Comparison of ENCODE assay signal across 11 cellular contexts in genomic region chr15:71768184-71768583, GRCh38. TPM values are rescaled to one million over a fixed set of nuclear protein-coding genes. Genes with fewer than 3 reads are reported as not detected.
"Had no signal": no experiment of that assay in that cellular context is flagged by ENCODE, and none has a peak within 500 bp of the region (broad histone marks: within the 10 kb centered on the region; RNA-seq: fewer than 3 reads in every experiment).

No MANE protein-coding gene starts in this region.

- H3K27ac ChIP-seq: GM23248, HL-60 had no signal

- H3K9me3 Mint-ChIP-seq: HFFc6, IgD-negative memory B cell had no signal

- H3K4me1 ChIP-seq: HAP-1 had no signal

- DNase-seq: GM23248, GOT3, H7, HFFc6, KG1 had no signal

- H3K4me3 ChIP-seq: GM23248, HAP-1 had no signal

- H3K9me3 ChIP-seq: HAP-1 had no signal

- H3K9ac ChIP-seq: GM23248 had no signal

- H3K4me1 Mint-ChIP-seq: IgD-negative memory B cell had no signal

- ATAC-seq: HCT116 had no signal

- H3K27ac Mint-ChIP-seq: HFFc6, IgD-negative memory B cell had no signal

- H3K36me3 ChIP-seq: HAP-1 had no signal

- H2AFZ ChIP-seq: GM23248 had no signal

- H3K4me3 Mint-ChIP-seq: HFFc6, IgD-negative memory B cell had no signal

RNA-seq across cellular contexts. Expression of gene NR2E3, which starts 42.2 kb away (rescaled TPM):
- total RNA-seq: GM23248, H4, HFFc6, HT1080 had no signal
